9 cellular contexts compared by ENCODE assay signal in genomic region chr1:207806531-207807394, GRCh38. TPM values are rescaled to one million over a fixed set of nuclear protein-coding genes. Genes with fewer than 3 reads are reported as not detected.
A peak's percentile ranks its signal among the peaks of the same experiment; 100 is the strongest.
DNase-seq lines count a peak whose midpoint lies in the region; ATAC-seq, FAIRE-seq and TF ChIP-seq lines count a peak whose summit lies in the region.
"Had no signal": no experiment of that assay in that cellular context is flagged by ENCODE, and none has a peak within 500 bp of the region (broad histone marks: within the 10 kb centered on the region; RNA-seq: fewer than 3 reads in every experiment).

No MANE protein-coding gene starts in this region.

- H3K27me3 ChIP-seq in HL-60 (ENCODE audit: insufficient read depth, poor library complexity, severe bottlenecking), result no peaks in the 10 kb centered on the region
- H3K27me3 ChIP-seq in mucosa of stomach (ENCODE audit: control insufficient read depth, insufficient read depth, low read length), result no peaks in the 10 kb centered on the region

- TF ChIP-seq EP300 in A549 (IDR thresholded peaks at IDR 0.05), result no peak

- TF ChIP-seq CTCF in A549 (IDR thresholded peaks at IDR 0.05), result no peak
- TF ChIP-seq CTCF in HL-60 (IDR thresholded peaks at IDR 0.05; ENCODE audit: insufficient read depth, low read length), result no peak
- no peak for TF ChIP-seq CTCF in MCF 10A (IDR thresholded peaks at IDR 0.05; ENCODE audit: unreplicated experiment)

- no peak overlapping the region for H3K4me3 Mint-ChIP-seq in MCF 10A (ENCODE audit: unreplicated experiment)

- peak overlapping the region; percentile 78 to 95 for H3K27ac ChIP-seq in A549
- peak overlapping the region; percentile 49 for H3K27ac ChIP-seq in HL-60 (replicated peaks)

- H3K36me3 Mint-ChIP-seq in MCF 10A (ENCODE audit: insufficient read depth, unreplicated experiment), result peaks cover 99% of the 10 kb centered on the region

- H3K27ac Mint-ChIP-seq in MCF 10A (ENCODE audit: low read depth, unreplicated experiment), result peak overlapping the region; percentile 95

- TF ChIP-seq POLR2A in A549 (IDR thresholded peaks at IDR 0.05; ENCODE audit: low read length), result no peak

- no peaks in the 10 kb centered on the region for H3K9me3 Mint-ChIP-seq in MCF 10A (ENCODE audit: unreplicated experiment)

- H3K36me3 ChIP-seq in mucosa of stomach (ENCODE audit: control insufficient read depth, insufficient read depth, low read length), result peaks cover 39% of the 10 kb centered on the region

- no peak for TF ChIP-seq RAD21 in A549 (conservative IDR thresholded peaks at IDR 0.05 in 1 of 2, IDR thresholded peaks at IDR 0.05 in 1 of 2)

- ATAC-seq in A549, result no peak

- H3K9me3 ChIP-seq in A549 (no peaks in the 10 kb centered on the region), mucosa of stomach (ENCODE audit: control insufficient read depth, low read length) (no peaks in the 10 kb centered on the region)

- H3K4me3 ChIP-seq in A549 (no peak overlapping the region), HL-60 (replicated peaks; ENCODE audit: insufficient read depth, low read length) (no peak overlapping the region), mucosa of stomach (ENCODE audit: low read length) (no peak overlapping the region)

- WGBS in A549 (ENCODE audit: missing lambda C conversion rate), result 96% methylated on average over 11 of the region's 11 CpGs

- no peaks in the 10 kb centered on the region for H3K27me3 Mint-ChIP-seq in MCF 10A (ENCODE audit: insufficient read depth, unreplicated experiment)

- H3K4me2 ChIP-seq in A549, result peak overlapping the region; percentile 44

- H3K4me1 Mint-ChIP-seq in MCF 10A (ENCODE audit: insufficient read depth, unreplicated experiment), result peaks cover 64% of the 10 kb centered on the region

- no peak for FAIRE-seq in A549 (lab: Jason Lieb, UNC)

- POLR2A ChIA-PET in A549 (lab: Yijun Ruan, JAX), result interaction anchor here (0.6 to 2.7 kb wide), 2 partner anchors 9 to 16 kb away, joined by 3 to 15 read pairs; no protein-coding TSS in a partner anchor
- POLR2A ChIA-PET in MCF 10A (lab: Yijun Ruan, JAX), result interaction anchor here (0.7 to 5.5 kb wide), 13 partner anchors 10 to 776 kb away, joined by 3 to 98 read pairs (median 8); partner anchors contain the start of gene CD46

- H3K9ac ChIP-seq in mucosa of stomach (ENCODE audit: low read length), result peak overlapping the region; percentile 7

- CTCF ChIA-PET in A549 (lab: Yijun Ruan, JAX), result interaction anchor here (0.6 to 2.2 kb wide), 4 partner anchors 9 to 93 kb away, joined by 3 to 20 read pairs (median 6); no protein-coding TSS in a partner anchor
- CTCF ChIA-PET in MCF 10A (lab: Yijun Ruan, JAX), result interaction anchor here (0.5 to 3.5 kb wide), 13 partner anchors 10 to 1545 kb away, joined by 3 to 26 read pairs (median 10); no protein-coding TSS in a partner anchor

- H3K4me1 ChIP-seq in A549 (peaks cover 40% of the 10 kb centered on the region), mucosa of stomach (ENCODE audit: control insufficient read depth, insufficient read depth, low read length) (peaks cover 61% of the 10 kb centered on the region)

- no TSS peak for BruUV-seq in MCF 10A (replicated peaks; lab: Mats Ljungman, UMichigan)

- intact Hi-C loops in MCF 10A (cut with micrococcal nuclease), result no loop called here

- no peak for DNase-seq in A549 (ENCODE audit: low read depth in 1 of 2, low spot score in 1 of 2)
- no peak for DNase-seq in HL-60 (ENCODE audit: low read depth in 1 of 2, low spot score in 1 of 2)
- DNase-seq in MCF 10A (ENCODE audit: unreplicated experiment), result no peak
- no peak for DNase-seq in 8988T
- DNase-seq in NCI-H1436 treated with DMSO at 0.1 percent for 48 hours (lab: John Stamatoyannopoulos, UW), result no peak
- no peak for DNase-seq in NCI-H2171 treated with DMSO at 0.1 percent for 48 hours (lab: John Stamatoyannopoulos, UW)
- no peak for DNase-seq in DMS53 treated with DMSO at 0.1 percent for 48 hours (lab: John Stamatoyannopoulos, UW; ENCODE audit: unreplicated experiment)
- DNase-seq: NCI-H1436 had no signal

TF ChIP-seq in A549, 52 proteins besides CTCF, POLR2A, EP300 and RAD21:
- TF ChIP-seq RNF2 (IDR thresholded peaks at IDR 0.05; ENCODE audit: borderline replicate concordance, low read depth), result no peak
- TF ChIP-seq ELK1 (IDR thresholded peaks at IDR 0.05; ENCODE audit: low read depth, low read length), result no peak
- TF ChIP-seq PHF8 (IDR thresholded peaks at IDR 0.05; ENCODE audit: borderline replicate concordance, low read depth), result no peak
- TF ChIP-seq HOXB5 (CRISPR knock-in tag; IDR thresholded peaks at IDR 0.05), result no peak
- TF ChIP-seq HOXA7 (CRISPR knock-in tag; IDR thresholded peaks at IDR 0.05), result no peak
- TF ChIP-seq HDAC2 (IDR thresholded peaks at IDR 0.05), result no peak
- no peak for TF ChIP-seq CHD4 (IDR thresholded peaks at IDR 0.05; ENCODE audit: borderline replicate concordance)
- no peak for TF ChIP-seq TP53 (CRISPR knock-in tag; IDR thresholded peaks at IDR 0.05)
- TF ChIP-seq SREBF2 (IDR thresholded peaks at IDR 0.05), result no peak
- no peak for TF ChIP-seq RFX5 (IDR thresholded peaks at IDR 0.05)
- no peak for TF ChIP-seq HMGXB4 (CRISPR knock-in tag; IDR thresholded peaks at IDR 0.05; ENCODE audit: borderline replicate concordance)
- no peak for TF ChIP-seq HOXB13 (CRISPR knock-in tag; IDR thresholded peaks at IDR 0.05; ENCODE audit: low read depth)
- no peak for TF ChIP-seq ZFP36 (IDR thresholded peaks at IDR 0.05; ENCODE audit: borderline replicate concordance, partially characterized antibody)

RNA-seq across cellular contexts. Expression of gene CD46, which starts 54.9 kb away (rescaled TPM):
- polyA plus RNA-seq in A549 (2011; rRNA removed) (216 and 239 TPM in 2 replicates), A549 (2017; fragmentation: RNase III; extraction: RNeasy Plus Mini Kit Qiagen cat#74134 plus additional on column Dnase treatment) (123 to 146 TPM (median 142 TPM) in 3 replicates)
- polyA plus RNA-seq in A549 (2012; cell fraction: cytosol; rRNA removed), result 32.5 and 34.4 TPM in 2 replicates
- polyA plus RNA-seq in A549 (2012; cell fraction: nucleus; rRNA removed), result 50.0 and 81.6 TPM in 2 replicates
- polyA minus RNA-seq in A549 (2011; rRNA and poly(A)+ RNA removed), result 41.1 and 41.2 TPM in 2 replicates
- 181 and 184 TPM in 2 replicates for total RNA-seq in MCF 10A (2022)
